Comparison of ENCODE assay signal across 18 cellular contexts in the genomic region with DNA sequence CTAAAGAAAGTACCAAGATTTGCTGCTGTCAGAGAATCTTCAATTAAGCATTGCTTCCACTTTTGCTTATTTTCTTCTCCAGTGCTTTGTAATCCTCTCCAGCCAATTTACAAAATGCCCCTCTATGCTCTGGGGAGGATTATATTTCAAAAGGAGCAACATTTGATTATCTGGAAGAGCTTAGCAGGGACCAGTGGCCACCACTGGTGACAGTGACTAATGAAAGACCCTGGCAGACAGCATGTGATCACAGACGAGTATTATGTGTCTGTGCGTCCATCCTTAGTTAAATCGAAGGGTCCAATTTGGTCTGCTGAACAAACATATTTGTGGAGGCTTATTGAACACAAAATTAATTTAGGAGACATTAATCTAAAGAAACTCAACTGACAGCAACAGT.
DNase-seq lines count a peak whose midpoint lies in the region; ATAC-seq and TF ChIP-seq lines count a peak whose summit lies in the region.
"Had no signal": no experiment of that assay in that cellular context is flagged by ENCODE, and none has a peak within 500 bp of the region (broad histone marks: within the 10 kb centered on the region; RNA-seq: fewer than 3 reads in every experiment).

No MANE protein-coding gene starts in this region.

- H3K23ac ChIP-seq in neuronal stem cell (ENCODE audit: low read depth, low read length, poor library complexity): no peak overlapping the region

- H3K36me3 Mint-ChIP-seq in chondrocyte (ENCODE audit: low read depth): peaks cover 2% of the 10 kb centered on the region
- H3K36me3 Mint-ChIP-seq in activated CD4-positive, alpha-beta T cell treated with anti-CD3 and anti-CD28 coated beads, Interleukin-2, amount 10 ng/mL, durations not matched to agents 24 days and 14 days (ENCODE audit: low read depth): no peaks in the 10 kb centered on the region
- H3K36me3 Mint-ChIP-seq: CD4-positive, alpha-beta memory T cell had no signal

- H3K18ac ChIP-seq in neuronal stem cell (ENCODE audit: low read length): no peak overlapping the region

- no peak overlapping the region for H2BK5ac ChIP-seq in neuronal stem cell (ENCODE audit: low read length)

- H2AFZ ChIP-seq in neuronal stem cell (ENCODE audit: low read length): no peak overlapping the region

- intact Hi-C loops in activated CD4-positive, alpha-beta T cell treated with anti-CD3 and anti-CD28 coated beads, Interleukin-2, amount 10 ng/mL, durations not matched to agents 24 days and 14 days (cut with micrococcal nuclease): no loop called here

- H3K36me3 ChIP-seq in HUES64 (ENCODE audit: insufficient read depth, low read length) (no peaks in the 10 kb centered on the region), neuronal stem cell (replicated peaks in 1 of 2; ENCODE audit: control insufficient read depth in 2 of 2, insufficient read depth in 2 of 2, low read length in 2 of 2) (no peaks in the 10 kb centered on the region)

- peak overlapping the region; percentile 23 for H3K27ac Mint-ChIP-seq in chondrocyte (ENCODE audit: unreplicated experiment)
- H3K27ac Mint-ChIP-seq in activated CD4-positive, alpha-beta T cell treated with anti-CD3 and anti-CD28 coated beads, Interleukin-2, amount 10 ng/mL, durations not matched to agents 24 days and 14 days: no peak overlapping the region
- H3K27ac Mint-ChIP-seq: B cell; CD4-positive, alpha-beta memory T cell; HFFc6 had no signal

- peaks cover 20% of the 10 kb centered on the region; the same call in 1 of the 2 replicates for H3K4me1 ChIP-seq in HUES64 (ENCODE audit: insufficient read depth, low read length)
- H3K4me1 ChIP-seq in neuronal stem cell (ENCODE audit: control insufficient read depth in 2 of 2, insufficient read depth in 1 of 2, low read depth in 1 of 2, low read length in 2 of 2): peaks cover 0 to 10% of the 10 kb centered on the region in 2 donors

- H3K4ac ChIP-seq in neuronal stem cell (ENCODE audit: low read length): no peak overlapping the region

- no peak overlapping the region for H3K4me3 ChIP-seq in HUES64 (ENCODE audit: low read length)
- H3K4me3 ChIP-seq in neuronal stem cell (ENCODE audit: low read length in 2 of 2): no peak overlapping the region

- ATAC-seq in HG03108 (IDR thresholded peaks at IDR 0.05; ENCODE audit: unreplicated experiment): no peak

- H2BK12ac ChIP-seq in neuronal stem cell (ENCODE audit: low read length): no peak overlapping the region

- H3K27me3 Mint-ChIP-seq in chondrocyte (ENCODE audit: low read depth): peaks cover 1% of the 10 kb centered on the region
- peaks cover 14% of the 10 kb centered on the region for H3K27me3 Mint-ChIP-seq in activated CD4-positive, alpha-beta T cell treated with anti-CD3 and anti-CD28 coated beads, Interleukin-2, amount 10 ng/mL, durations not matched to agents 24 days and 14 days
- H3K27me3 Mint-ChIP-seq: B cell had no signal

- H3K9ac ChIP-seq in HUES64 (ENCODE audit: low read depth, low read length) (no peak overlapping the region), neuronal stem cell (ENCODE audit: low read depth, low read length, poor library complexity) (no peak overlapping the region)

- H3K27ac ChIP-seq in HUES64 (ENCODE audit: low read depth, low read length) (peak overlapping the region; percentile 5; the same call in 1 of the 2 replicates), neuronal stem cell (replicated peaks; ENCODE audit: low read length) (peak overlapping the region; percentile 39)
- H3K27ac ChIP-seq: HL-60 had no signal

- peaks cover 16% of the 10 kb centered on the region for H3K9me3 Mint-ChIP-seq in chondrocyte (ENCODE audit: low read depth)
- no peaks in the 10 kb centered on the region for H3K9me3 Mint-ChIP-seq in activated CD4-positive, alpha-beta T cell treated with anti-CD3 and anti-CD28 coated beads, Interleukin-2, amount 10 ng/mL, durations not matched to agents 24 days and 14 days

- H2BK120ac ChIP-seq in neuronal stem cell (ENCODE audit: low read depth, low read length): no peak overlapping the region

- no peak overlapping the region for H3K14ac ChIP-seq in neuronal stem cell (ENCODE audit: low read length)

- no peak overlapping the region for H3K4me3 Mint-ChIP-seq in chondrocyte (ENCODE audit: unreplicated experiment)
- H3K4me3 Mint-ChIP-seq in activated CD4-positive, alpha-beta T cell treated with anti-CD3 and anti-CD28 coated beads, Interleukin-2, amount 10 ng/mL, durations not matched to agents 24 days and 14 days: no peak overlapping the region
- H3K4me3 Mint-ChIP-seq: B cell; CD4-positive, alpha-beta memory T cell; HFFc6 had no signal

- H3K27me3 ChIP-seq in HUES64 (ENCODE audit: insufficient read depth, low read length) (no peaks in the 10 kb centered on the region), neuronal stem cell (ENCODE audit: control insufficient read depth in 3 of 3, insufficient read depth in 3 of 3, low read depth in 1 of 3, low read length in 3 of 3) (no peaks in the 10 kb centered on the region)

- H3K9me3 ChIP-seq in HUES64 (ENCODE audit: insufficient read depth, low read depth, low read length) (peaks cover 6% of the 10 kb centered on the region; the same call in 1 of the 2 replicates), neuronal stem cell (replicated peaks in 1 of 2; ENCODE audit: control insufficient read depth in 2 of 2, insufficient read depth in 1 of 2, low read depth in 1 of 2, low read length in 2 of 2) (no peaks in the 10 kb centered on the region)

- no peak overlapping the region for H2AK5ac ChIP-seq in neuronal stem cell (ENCODE audit: low read depth, low read length)

- no peak overlapping the region for H3K4me2 ChIP-seq in neuronal stem cell (ENCODE audit: insufficient read depth, low read length, poor library complexity, severe bottlenecking)

- H2BK15ac ChIP-seq in neuronal stem cell (ENCODE audit: low read length): no peak overlapping the region

- H4K8ac ChIP-seq in neuronal stem cell (ENCODE audit: low read depth, low read length): no peak overlapping the region

- WGBS in HUES64: 92% methylated on average over 3 of the region's 3 CpGs
- WGBS in neuronal stem cell (ENCODE audit: extremely low coverage in 2 of 2, insufficient read length in 2 of 2, insufficient replicate concordance in 1 of 2), 2 donors: no CpG with 5 or more reads among the region's 3 CpGs

- TF ChIP-seq CTCF in chondrocyte (IDR thresholded peaks at IDR 0.05): no peak

- peaks cover 8% of the 10 kb centered on the region for H3K4me1 Mint-ChIP-seq in chondrocyte (ENCODE audit: low read depth)
- no peaks in the 10 kb centered on the region for H3K4me1 Mint-ChIP-seq in activated CD4-positive, alpha-beta T cell treated with anti-CD3 and anti-CD28 coated beads, Interleukin-2, amount 10 ng/mL, durations not matched to agents 24 days and 14 days
- H3K4me1 Mint-ChIP-seq: CD4-positive, alpha-beta memory T cell had no signal

- no peaks in the 10 kb centered on the region for H3K79me1 ChIP-seq in neuronal stem cell (ENCODE audit: low read depth, low read length)

- H4K91ac ChIP-seq in neuronal stem cell (ENCODE audit: low read depth, low read length, poor library complexity): no peak overlapping the region

- DNase-seq in NCI-H524 (lab: John Stamatoyannopoulos, UW) (peak; percentile 16 to 52), NCI-H524 treated with DMSO at 0.1 percent for 48 hours (lab: John Stamatoyannopoulos, UW) (no peak), chondrocyte (ENCODE audit: low spot score) (no peak), neuronal stem cell (ENCODE audit: low spot score) (no peak), cortex of kidney (lab: John Stamatoyannopoulos, UW) (no peak)
- DNase-seq in activated CD4-positive, alpha-beta T cell treated with anti-CD3 and anti-CD28 coated beads, Interleukin-2, amount 10 ng/mL, durations not matched to agents 24 days and 14 days: no peak
- DNase-seq: C1 segment of cervical spinal cord; CD4-positive, alpha-beta memory T cell; DMS153; DMS79 treated with DMSO at 0.1 percent for 48 hours; EL; GOT3; HCEC 1CT; HFFc6 had no signal

Comparison
In these comparisons a context has a peak if more than half of its experiments do, and no peak if none do; other contexts are left out.
1. DNase-seq: peak in NCI-H524 (2 of 2); none in NCI-H524 treated with DMSO at 0.1 percent for 48 hours (single experiment), chondrocyte (single experiment), neuronal stem cell (single experiment), cortex of kidney (single experiment) and activated CD4-positive, alpha-beta T cell treated with anti-CD3 and anti-CD28 coated beads, Interleukin-2, amount 10 ng/mL, durations not matched to agents 24 days and 14 days (single experiment).